15 cellular contexts compared by ENCODE assay signal in the genomic region with DNA sequence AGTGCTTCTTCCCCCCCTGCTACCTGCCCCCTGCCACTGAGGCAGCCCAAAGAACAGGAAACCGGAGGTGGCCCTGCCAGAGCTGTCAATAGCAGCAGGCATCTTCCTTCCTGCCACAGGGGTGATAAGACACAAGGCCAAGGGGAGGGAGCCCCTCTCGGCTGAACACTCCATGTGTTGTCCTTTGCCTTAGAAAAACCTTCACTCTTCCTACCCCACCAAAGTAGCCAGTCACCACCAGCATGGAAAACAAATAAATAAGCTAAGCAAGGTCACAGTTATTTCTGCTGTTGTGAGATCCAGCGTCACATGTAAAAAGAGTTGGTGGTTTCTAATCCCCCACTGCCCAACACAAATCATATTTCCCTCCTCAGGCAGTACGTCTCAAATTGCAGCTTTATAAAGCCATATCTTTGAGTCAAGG.
DNase-seq lines count a peak whose midpoint lies in the region; ATAC-seq and TF ChIP-seq lines count a peak whose summit lies in the region.
"Had no signal": no experiment of that assay in that cellular context is flagged by ENCODE, and none has a peak within 500 bp of the region (broad histone marks: within the 10 kb centered on the region; RNA-seq: fewer than 3 reads in every experiment).

No MANE protein-coding gene starts in this region.

- H3K27me3 Mint-ChIP-seq in Calu3 (ENCODE audit: unreplicated experiment), result no peaks in the 10 kb centered on the region
- H3K27me3 Mint-ChIP-seq in effector memory CD8-positive, alpha-beta T cell, result no peaks in the 10 kb centered on the region
- H3K27me3 Mint-ChIP-seq in nephron progenitor cell (ENCODE audit: low read depth, poor library complexity), result no peaks in the 10 kb centered on the region
- H3K27me3 Mint-ChIP-seq in activated CD4-positive, alpha-beta memory T cell treated with anti-CD3 and anti-CD28 coated beads for 36 hours, result no peaks in the 10 kb centered on the region

- no peak overlapping the region for H3K9ac ChIP-seq in SK-N-MC (ENCODE audit: insufficient read length)
- H3K9ac ChIP-seq: SK-N-SH had no signal

- intact Hi-C loops in Calu3 (cut with micrococcal nuclease; ENCODE audit: unreplicated experiment), result no loop called here
- intact Hi-C loops in activated CD4-positive, alpha-beta memory T cell treated with anti-CD3 and anti-CD28 coated beads for 36 hours (cut with micrococcal nuclease), result no loop called here
- intact Hi-C loops in posterior cingulate gyrus (cut with DNase I), result no loop called here

- POLR2A ChIA-PET in activated CD4-positive, alpha-beta memory T cell treated with anti-CD3 and anti-CD28 coated beads for 36 hours (lab: Charles Lee), result no interaction called here

- H3K4me1 Mint-ChIP-seq in Calu3 (ENCODE audit: low read depth, unreplicated experiment), result peaks cover 45% of the 10 kb centered on the region
- H3K4me1 Mint-ChIP-seq in effector memory CD8-positive, alpha-beta T cell (ENCODE audit: low read depth in 2 of 2), result peaks cover 11 to 18% of the 10 kb centered on the region in 2 donors
- H3K4me1 Mint-ChIP-seq in nephron progenitor cell, result peaks cover 23% of the 10 kb centered on the region
- peaks cover 10% of the 10 kb centered on the region for H3K4me1 Mint-ChIP-seq in activated CD4-positive, alpha-beta memory T cell treated with anti-CD3 and anti-CD28 coated beads for 36 hours (ENCODE audit: low read depth)
- H3K4me1 Mint-ChIP-seq: CD14-positive monocyte had no signal

- no peaks in the 10 kb centered on the region for H3K9me3 ChIP-seq in SK-N-MC (ENCODE audit: low read depth, low read length)
- H3K9me3 ChIP-seq: MG63, right lobe of liver, SK-N-SH had no signal

- TF ChIP-seq CTCF in Calu3 (IDR thresholded peaks at IDR 0.05; ENCODE audit: unreplicated experiment), result no peak
- no peak for TF ChIP-seq CTCF in nephron progenitor cell (IDR thresholded peaks at IDR 0.05)

- ATAC-seq in effector memory CD8-positive, alpha-beta T cell (replicated peaks), result peak; percentile 90
- ATAC-seq in GM21786 (IDR thresholded peaks at IDR 0.05; ENCODE audit: unreplicated experiment), result no peak

- H3K4me3 Mint-ChIP-seq in Calu3 (ENCODE audit: low read depth, unreplicated experiment), result no peak overlapping the region
- peak overlapping the region; percentile 53 to 54 for H3K4me3 Mint-ChIP-seq in effector memory CD8-positive, alpha-beta T cell
- no peak overlapping the region for H3K4me3 Mint-ChIP-seq in nephron progenitor cell
- H3K4me3 Mint-ChIP-seq in activated CD4-positive, alpha-beta memory T cell treated with anti-CD3 and anti-CD28 coated beads for 36 hours, result no peak overlapping the region
- H3K4me3 Mint-ChIP-seq: CD14-positive monocyte had no signal

- H3K36me3 ChIP-seq in SK-N-MC (ENCODE audit: insufficient read depth, low read length), result no peaks in the 10 kb centered on the region
- H3K36me3 ChIP-seq: MG63, right lobe of liver, WERI-Rb-1 had no signal

- peak overlapping the region; percentile 17; the same call in 1 of the 2 replicates for H3K4me3 ChIP-seq in SK-N-MC
- H3K4me3 ChIP-seq: MG63, right lobe of liver had no signal

- H3K27ac ChIP-seq in SK-N-MC, result peak overlapping the region; percentile 55; the same call in 1 of the 2 replicates
- H3K27ac ChIP-seq: WERI-Rb-1 had no signal

- DNase-seq in Calu3 (no peak), SK-N-MC (ENCODE audit: low read depth, low spot score) (no peak), nephron progenitor cell (no peak), posterior cingulate gyrus (no peak), NCI-H774 (lab: John Stamatoyannopoulos, UW) (no peak)
- DNase-seq in effector memory CD8-positive, alpha-beta T cell, result peak; percentile 4 to 23 (median 12)
- DNase-seq in activated CD4-positive, alpha-beta memory T cell treated with anti-CD3 and anti-CD28 coated beads for 36 hours, result no peak
- DNase-seq: activated T-cell treated with anti-CD3 and anti-CD28 coated beads, Interleukin-2, amount 50 U/mL, for 48 hours; HCEC 1CT; MG63; right lobe of liver; SK-N-SH; WERI-Rb-1 had no signal

- CTCF ChIA-PET in Calu3 (lab: Charles Lee), result no interaction called here
- CTCF ChIA-PET in activated CD4-positive, alpha-beta memory T cell treated with anti-CD3 and anti-CD28 coated beads for 36 hours (lab: Charles Lee), result no interaction called here

- H3K27ac Mint-ChIP-seq in Calu3 (ENCODE audit: unreplicated experiment) (peak overlapping the region; percentile 21), nephron progenitor cell (peak overlapping the region; percentile 21)
- H3K27ac Mint-ChIP-seq in effector memory CD8-positive, alpha-beta T cell, result peak overlapping the region; percentile 72 to 80
- no peak overlapping the region for H3K27ac Mint-ChIP-seq in activated CD4-positive, alpha-beta memory T cell treated with anti-CD3 and anti-CD28 coated beads for 36 hours
- H3K27ac Mint-ChIP-seq: CD14-positive monocyte had no signal

- BruUV-seq in Calu3 (replicated peaks; lab: Mats Ljungman, UMichigan), result no TSS peak

- H3K36me3 Mint-ChIP-seq in Calu3 (ENCODE audit: insufficient read depth, unreplicated experiment), result no peaks in the 10 kb centered on the region
- no peaks in the 10 kb centered on the region for H3K36me3 Mint-ChIP-seq in effector memory CD8-positive, alpha-beta T cell (ENCODE audit: insufficient read depth)
- no peaks in the 10 kb centered on the region for H3K36me3 Mint-ChIP-seq in nephron progenitor cell (ENCODE audit: low read depth)
- H3K36me3 Mint-ChIP-seq in activated CD4-positive, alpha-beta memory T cell treated with anti-CD3 and anti-CD28 coated beads for 36 hours, result no peaks in the 10 kb centered on the region
- H3K36me3 Mint-ChIP-seq: CD14-positive monocyte had no signal

- H3K9me3 Mint-ChIP-seq in Calu3 (ENCODE audit: low read depth, unreplicated experiment), result no peaks in the 10 kb centered on the region
- no peaks in the 10 kb centered on the region for H3K9me3 Mint-ChIP-seq in effector memory CD8-positive, alpha-beta T cell
- peaks cover 17% of the 10 kb centered on the region for H3K9me3 Mint-ChIP-seq in nephron progenitor cell
- H3K9me3 Mint-ChIP-seq in activated CD4-positive, alpha-beta memory T cell treated with anti-CD3 and anti-CD28 coated beads for 36 hours, result peaks cover 3% of the 10 kb centered on the region

Comparison
In these comparisons a context has a peak if more than half of its experiments do, and no peak if none do; other contexts are left out.
1. DNase-seq: peak in effector memory CD8-positive, alpha-beta T cell (3 of 3); none in Calu3 (single experiment), SK-N-MC (single experiment), nephron progenitor cell (single experiment), activated CD4-positive, alpha-beta memory T cell treated with anti-CD3 and anti-CD28 coated beads for 36 hours (single experiment), posterior cingulate gyrus (0 of 10) and NCI-H774 (single experiment).
2. H3K4me3 Mint-ChIP-seq: peak in effector memory CD8-positive, alpha-beta T cell (2 of 2); none in Calu3 (single experiment), nephron progenitor cell (single experiment) and activated CD4-positive, alpha-beta memory T cell treated with anti-CD3 and anti-CD28 coated beads for 36 hours (single experiment).